6 cellular contexts compared by ENCODE assay signal in the genomic region with DNA sequence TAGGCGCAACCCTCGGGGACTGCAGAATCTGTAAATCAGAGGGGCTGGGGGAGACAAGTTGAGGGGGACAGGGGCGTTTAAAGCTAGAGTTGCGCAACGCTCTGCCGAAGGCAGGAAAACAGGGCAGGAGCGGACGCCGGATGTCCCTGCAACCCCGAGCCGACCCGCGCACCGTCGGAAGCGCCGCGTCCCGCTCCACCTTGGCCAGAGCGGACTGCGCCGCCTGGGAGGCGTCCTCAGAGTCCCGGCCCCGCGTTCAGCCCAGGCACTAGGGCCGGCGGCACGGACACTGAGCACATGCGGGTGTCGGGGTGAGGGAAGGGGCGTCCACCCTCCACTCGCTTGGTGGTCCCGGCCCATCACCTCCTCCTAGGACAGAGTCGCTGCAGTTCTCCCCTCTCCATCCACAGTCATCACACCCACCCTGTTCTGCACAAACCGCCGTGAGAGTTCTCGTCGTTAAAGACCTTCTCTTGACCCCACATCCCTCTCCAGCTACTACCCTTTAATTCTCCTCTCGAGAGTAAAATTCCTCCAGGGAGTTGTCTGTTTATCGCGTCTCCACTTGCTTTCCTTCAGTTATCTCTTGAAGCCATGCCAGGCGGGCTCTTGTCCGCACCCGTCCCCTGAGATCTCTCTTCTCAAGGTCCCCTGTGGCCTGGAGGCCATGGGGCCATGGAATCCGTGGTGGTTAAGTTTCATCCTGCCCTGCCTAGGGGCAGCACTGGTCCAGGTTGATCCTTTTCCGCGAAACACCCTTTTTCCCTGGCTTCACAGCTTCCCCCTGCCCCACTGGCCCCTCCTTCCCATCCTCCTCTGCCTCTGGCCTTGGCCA.
DNase-seq lines count a peak whose midpoint lies in the region.

No MANE protein-coding gene starts in this region.

- peak; percentile 25 for DNase-seq in AG08395 (ENCODE audit: low spot score)
- DNase-seq in HuH-7 (ENCODE audit: low spot score): peak; percentile 58
- no peak for DNase-seq in epithelial cell of prostate (ENCODE audit: low read depth, low spot score)
- peak; percentile 51 for DNase-seq in stimulated activated CD8-positive, alpha-beta memory T cell treated with anti-CD3 and anti-CD28 coated beads, Interleukin-4, amount 100 ng/mL, for 48 hours
- DNase-seq in GM03348 (ENCODE audit: low spot score): no peak
- DNase-seq in activated gamma-delta T cell (lab: John Stamatoyannopoulos, UW): no peak

- peak overlapping the region; percentile 90 for H3K27ac ChIP-seq in epithelial cell of prostate

Comparison
In these comparisons a context has a peak if more than half of its experiments do, and no peak if none do; other contexts are left out.
1. DNase-seq: peak in AG08395 (single experiment), HuH-7 (single experiment) and stimulated activated CD8-positive, alpha-beta memory T cell treated with anti-CD3 and anti-CD28 coated beads, Interleukin-4, amount 100 ng/mL, for 48 hours (single experiment); none in epithelial cell of prostate (single experiment), GM03348 (single experiment) and activated gamma-delta T cell (single experiment).